ENCODE assay signal across 2 cellular contexts in genomic region chr13:49437705-49438104, GRCh38.
TF ChIP-seq lines count a peak whose summit lies in the region.

No MANE protein-coding gene starts in this region.

TF ChIP-seq in HepG2, 621 proteins besides CTCF, POLR2A, EP300 and RAD21:
- TF ChIP-seq KAT2B (IDR thresholded peaks at IDR 0.05; ENCODE audit: borderline replicate concordance, low read depth, low read length): no peak
- TF ChIP-seq IKZF1 (IDR thresholded peaks at IDR 0.05): no peak
- TF ChIP-seq ZNF121 (CRISPR knock-in tag; IDR thresholded peaks at IDR 0.05): peak; percentile 35; the same call in 1 of the 2 replicates

TF ChIP-seq in H1, 55 proteins besides CTCF, POLR2A, EP300 and RAD21:
- TF ChIP-seq YY1 (IDR thresholded peaks at IDR 0.05; ENCODE audit: low read depth, low read length) (no peak), CHD7 (IDR thresholded peaks at IDR 0.05; ENCODE audit: insufficient replicate concordance, low read length) (no peak), NANOG (IDR thresholded peaks at IDR 0.05; ENCODE audit: insufficient read depth, low read depth, low read length, poor library complexity, severe bottlenecking) (no peak), CEBPB (IDR thresholded peaks at IDR 0.05; ENCODE audit: low read depth, low read length) (0 out of 2 replicates have a peak, but pooled peaks have one; percentile 55)
